18 cellular contexts compared by ENCODE assay signal in the genomic region with DNA sequence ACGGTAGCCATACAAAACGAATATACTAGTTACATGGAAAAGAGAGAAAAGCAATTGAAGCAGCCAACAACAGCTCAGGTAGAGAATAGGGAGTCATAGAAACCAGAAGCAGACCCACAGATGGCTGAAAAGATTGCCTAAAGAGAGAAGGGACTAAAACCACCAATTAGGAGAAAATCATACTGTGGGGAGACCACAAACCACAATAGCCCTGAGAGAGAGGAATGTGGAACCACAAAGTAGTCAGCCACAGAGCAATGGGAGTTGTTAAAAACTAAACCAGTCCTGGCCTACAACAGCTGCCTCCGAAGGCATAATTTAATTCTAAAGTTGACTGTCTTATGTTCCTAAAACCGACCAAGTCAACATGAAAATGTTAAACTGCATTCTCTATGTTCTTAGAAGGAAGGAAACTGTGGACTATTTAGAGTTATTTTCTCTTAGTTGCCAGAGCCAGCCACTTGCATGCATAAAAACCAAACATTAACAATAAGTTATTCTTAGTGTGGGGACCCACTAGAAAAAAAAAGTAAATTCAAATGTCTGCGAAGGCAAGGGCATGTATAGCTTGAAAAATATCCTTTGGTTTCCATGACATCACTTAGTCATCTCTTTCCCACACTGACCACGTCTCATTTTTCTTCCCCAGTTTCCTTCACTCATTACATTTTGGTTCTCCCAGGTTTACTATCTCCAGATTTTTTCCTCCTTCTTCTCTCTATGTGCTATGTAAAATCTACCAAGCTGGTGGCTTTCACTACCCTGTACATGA.
DNase-seq lines count a peak whose midpoint lies in the region; ATAC-seq and TF ChIP-seq lines count a peak whose summit lies in the region.
"Had no signal": no experiment of that assay in that cellular context is flagged by ENCODE, and none has a peak within 500 bp of the region (broad histone marks: within the 10 kb centered on the region; RNA-seq: fewer than 3 reads in every experiment).

No MANE protein-coding gene starts in this region.

- H3K9me3 ChIP-seq in OCI-LY3 (ENCODE audit: insufficient read depth, low read length) = no peaks in the 10 kb centered on the region
- H3K9me3 ChIP-seq: HAP-1, heart right ventricle, ovary had no signal

- no peaks in the 10 kb centered on the region for H3K36me3 ChIP-seq in OCI-LY3 (replicated peaks; ENCODE audit: low read depth, low read length)
- H3K36me3 ChIP-seq: HAP-1, heart right ventricle, ovary had no signal

- no peak overlapping the region for H3K9ac ChIP-seq in OCI-LY3 (ENCODE audit: low read length)

- no peak overlapping the region for H3K27ac ChIP-seq in OCI-LY3 (ENCODE audit: low read length)
- H3K27ac ChIP-seq: heart right ventricle, ovary had no signal

- peaks cover 27% of the 10 kb centered on the region; the same call in 1 of the 2 replicates for H4K20me1 ChIP-seq in OCI-LY3 (ENCODE audit: insufficient read depth, low read length)

- peak overlapping the region; percentile 55 for H3K4me2 ChIP-seq in OCI-LY3 (ENCODE audit: low read length)

- peaks cover 74% of the 10 kb centered on the region for H3K27me3 ChIP-seq in OCI-LY3 (ENCODE audit: low read depth, low read length)
- H3K27me3 ChIP-seq: ovary had no signal

- H3K4me3 ChIP-seq in OCI-LY3 (ENCODE audit: low read length) = peak overlapping the region; percentile 14; the same call in 1 of the 2 replicates
- no peak overlapping the region for H3K4me3 ChIP-seq in fibroblast of mammary gland (ENCODE audit: control insufficient read depth, low read depth, low read length)
- H3K4me3 ChIP-seq: HAP-1, heart right ventricle, lung, ovary had no signal

- TF ChIP-seq CTCF in OCI-LY3 (IDR thresholded peaks at IDR 0.05; ENCODE audit: low read depth, low read length) (no peak), fibroblast of mammary gland (conservative IDR thresholded peaks at IDR 0.05; ENCODE audit: control insufficient read depth, insufficient read depth, low read depth, low read length) (no peak)

- H3K79me2 ChIP-seq in OCI-LY3 (ENCODE audit: low read length) = no peaks in the 10 kb centered on the region

- H3K4me1 ChIP-seq in OCI-LY3 (ENCODE audit: low read length) = peaks cover 26% of the 10 kb centered on the region

- DNase-seq in A172 (ENCODE audit: low spot score) = peak; percentile 14
- DNase-seq in HCEC 1CT = peak; percentile 34
- peak; percentile 91 for DNase-seq in fibroblast of mammary gland (ENCODE audit: low read depth)
- DNase-seq in midbrain (lab: John Stamatoyannopoulos, UW) = no peak
- DNase-seq in NCI-H2029 (lab: John Stamatoyannopoulos, UW) = no peak
- DNase-seq in middle frontal gyrus (ENCODE audit: extremely low spot score, low spot score) = no peak
- DNase-seq: activated T-cell treated with anti-CD3 and anti-CD28 coated beads, Interleukin-2, amount 50 U/mL, for 1 hour; anterior cingulate cortex; DMS153; effector CD8-positive, alpha-beta T cell; heart right ventricle; ovary; Right ventricle myocardium superior had no signal

- H2AFZ ChIP-seq in OCI-LY3 (ENCODE audit: low read depth, low read length) = no peak overlapping the region

- ATAC-seq in GM21737 (IDR thresholded peaks at IDR 0.05; ENCODE audit: unreplicated experiment) = no peak
- ATAC-seq: activated CD4-positive, CD25-positive, alpha-beta regulatory T cell treated with anti-CD3 and anti-CD28 coated beads, Interleukin-2, amount 50 U/mL, for 24 hours; heart right ventricle had no signal

Comparison
In these comparisons a context has a peak if more than half of its experiments do, and no peak if none do; other contexts are left out.
1. DNase-seq: peak in A172 (single experiment), HCEC 1CT (single experiment) and fibroblast of mammary gland (single experiment); none in midbrain (single experiment), NCI-H2029 (single experiment) and middle frontal gyrus (single experiment).